Comparison of ENCODE assay signal across 8 cellular contexts in the genomic region with DNA sequence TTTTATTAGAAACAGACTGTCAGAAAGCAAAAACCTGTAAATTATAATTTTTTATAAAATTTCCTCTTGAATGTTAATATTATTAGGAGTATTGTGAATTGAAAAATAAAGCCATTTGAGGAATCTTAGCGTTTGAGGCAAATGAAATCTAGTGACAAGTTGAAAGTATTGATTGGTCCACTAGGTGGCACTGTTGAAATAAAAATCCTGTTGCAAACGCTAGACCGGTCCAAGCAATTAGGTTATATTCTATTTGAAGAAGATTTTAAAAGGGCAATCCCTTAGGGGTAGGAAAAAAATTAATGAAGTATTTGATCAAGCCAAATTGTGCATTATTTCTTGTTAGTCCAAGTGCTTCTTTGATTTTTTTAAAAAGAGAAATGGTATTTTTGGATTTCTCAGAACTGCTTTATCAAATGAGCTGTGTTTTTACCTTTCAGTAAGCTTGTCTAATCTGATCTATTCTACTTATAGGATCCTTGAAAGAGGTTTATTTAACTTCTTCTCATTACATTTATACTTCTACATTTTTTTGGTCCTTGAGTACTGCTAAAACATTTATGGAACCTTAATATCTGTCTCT.
DNase-seq lines count a peak whose midpoint lies in the region; ATAC-seq and TF ChIP-seq lines count a peak whose summit lies in the region.

No MANE protein-coding gene starts in this region.

- DNase-seq in Ammon's horn (ENCODE audit: low spot score), result peak; percentile 89
- DNase-seq in NCI-H510A (lab: John Stamatoyannopoulos, UW), result peak; percentile 14
- peak; percentile 76 for DNase-seq in astrocyte of the hippocampus (ENCODE audit: low read depth, low spot score)
- peak; percentile 50 for DNase-seq in iPS-NIHi7 (ENCODE audit: extremely low spot score)
- peak; percentile 42 for DNase-seq in stromal cell of bone marrow (ENCODE audit: low read depth)
- DNase-seq in HK-2 (ENCODE audit: unreplicated experiment), result no peak

- peak; percentile 33; the same call in 1 of the 2 replicates for TF ChIP-seq CTCF in GM12874 (IDR thresholded peaks at IDR 0.05; ENCODE audit: insufficient read depth, low read depth, low read length)

- ATAC-seq in HG03378 (IDR thresholded peaks at IDR 0.05; ENCODE audit: unreplicated experiment), result peak; percentile 63
